8 cellular contexts compared by ENCODE assay signal in genomic region chr16:84672276-84673202, GRCh38. TPM values are rescaled to one million over a fixed set of nuclear protein-coding genes. Genes with fewer than 3 reads are reported as not detected.
DNase-seq lines count a peak whose midpoint lies in the region; ATAC-seq and TF ChIP-seq lines count a peak whose summit lies in the region.

No MANE protein-coding gene starts in this region.

- peak; percentile 42 for DNase-seq in NCI-H345 (lab: John Stamatoyannopoulos, UW)
- DNase-seq in NCI-H345 treated with DMSO at 0.1 percent for 48 hours (lab: John Stamatoyannopoulos, UW; ENCODE audit: unreplicated experiment), result no peak
- peak; percentile 79 for DNase-seq in LNCaP clone FGC (ENCODE audit: low read depth)
- DNase-seq in T-helper 22 cell (ENCODE audit: low read depth), result peak; percentile 51
- DNase-seq in amniotic epithelial cell (ENCODE audit: low read depth), result peak; percentile 58
- DNase-seq in right cardiac atrium, result peak; percentile 76 to 92 (median 91)
- peak; percentile 40 to 63 for DNase-seq in gastrocnemius medialis

- intact Hi-C loops in right cardiac atrium (cut with DNase I) (loop anchor here (2.0 to 10.0 kb wide), 3 partner anchors 52 to 55 kb away; no protein-coding TSS in a partner anchor), gastrocnemius medialis (cut with DNase I; ENCODE audit: low total_unique reads) (loop anchor here (1.0 to 2.0 kb wide), 2 partner anchors 54 to 66 kb away; no protein-coding TSS in a partner anchor)

- H3K9me3 ChIP-seq in right cardiac atrium (ENCODE audit: control insufficient read depth, low read length) (no peaks in the 10 kb centered on the region), gastrocnemius medialis (no peaks in the 10 kb centered on the region)

- ATAC-seq in right cardiac atrium (peak; percentile 75 to 78), gastrocnemius medialis (peak; percentile 78 to 93), GM19397 (IDR thresholded peaks at IDR 0.05; ENCODE audit: unreplicated experiment) (no peak)

- H3K27ac ChIP-seq in right cardiac atrium (ENCODE audit: low read length), result no peak overlapping the region
- H3K27ac ChIP-seq in gastrocnemius medialis, result no peak overlapping the region

- H3K36me3 ChIP-seq in gastrocnemius medialis, result no peaks in the 10 kb centered on the region

- H3K4me1 ChIP-seq in right cardiac atrium (ENCODE audit: control insufficient read depth, insufficient read depth, low read length), result no peaks in the 10 kb centered on the region
- no peaks in the 10 kb centered on the region for H3K4me1 ChIP-seq in gastrocnemius medialis

- no peaks in the 10 kb centered on the region for H3K27me3 ChIP-seq in right cardiac atrium (ENCODE audit: control insufficient read depth, insufficient read depth)
- no peaks in the 10 kb centered on the region for H3K27me3 ChIP-seq in gastrocnemius medialis

- TF ChIP-seq CTCF in LNCaP clone FGC (IDR thresholded peaks at IDR 0.05; ENCODE audit: control insufficient read depth, extremely low read depth, insufficient read depth) (peak; percentile 93), gastrocnemius medialis (IDR thresholded peaks at IDR 0.05 in 4 of 5, conservative IDR thresholded peaks at IDR 0.05 in 1 of 5) (peak; percentile 79 to 94 (median 90))

- no peak overlapping the region for H3K4me3 ChIP-seq in LNCaP clone FGC (ENCODE audit: low read depth, low read length)
- no peak overlapping the region for H3K4me3 ChIP-seq in right cardiac atrium (ENCODE audit: low read length)
- H3K4me3 ChIP-seq in gastrocnemius medialis, result no peak overlapping the region

- 56% methylated on average over 26 of the region's 26 CpGs for WGBS in right cardiac atrium

- TF ChIP-seq POLR2A in gastrocnemius medialis (IDR thresholded peaks at IDR 0.05), result no peak

- in situ Hi-C loops in gastrocnemius medialis (cut with MboI; ENCODE audit: low sequenced_read_pairs in 4 of 4), result loop anchor here in 3 of 4 donors (5.0 to 10.0 kb wide), 2 partner anchors 52 to 55 kb away; no protein-coding TSS in a partner anchor

RNA-seq across cellular contexts. Expression of gene KLHL36, which starts 24.2 kb away (rescaled TPM):
- total RNA-seq in right cardiac atrium, result 10 to 100 TPM; 37.4 to 47.2 (median 41.1) TPM
- polyA plus RNA-seq in right cardiac atrium, result 17.2 TPM
- 10 to 100 TPM; 15.6 to 33.9 (median 18.2) TPM for total RNA-seq in gastrocnemius medialis

RNA-seq across cellular contexts. Expression of gene USP10, which starts 27.3 kb away (rescaled TPM):
- total RNA-seq in right cardiac atrium (10 to 100 TPM; 45.5 to 66.5 (median 62.9) TPM), gastrocnemius medialis (100 to 1,000 TPM in 1 of 4 donors, 10 to 100 TPM in 3; 61.1 to 103 (median 74.4) TPM)
- 25.8 TPM for polyA plus RNA-seq in right cardiac atrium

RNA-seq across cellular contexts. Expression of gene COTL1, which starts 54.7 kb away (rescaled TPM):
- 10 to 100 TPM; 12.7 to 26.9 (median 23.5) TPM for total RNA-seq in right cardiac atrium
- polyA plus RNA-seq in right cardiac atrium, result 11.6 TPM
- total RNA-seq in gastrocnemius medialis, result 1 to 10 TPM; 2.8 to 8.7 (median 6.2) TPM
